In the genomic region with DNA sequence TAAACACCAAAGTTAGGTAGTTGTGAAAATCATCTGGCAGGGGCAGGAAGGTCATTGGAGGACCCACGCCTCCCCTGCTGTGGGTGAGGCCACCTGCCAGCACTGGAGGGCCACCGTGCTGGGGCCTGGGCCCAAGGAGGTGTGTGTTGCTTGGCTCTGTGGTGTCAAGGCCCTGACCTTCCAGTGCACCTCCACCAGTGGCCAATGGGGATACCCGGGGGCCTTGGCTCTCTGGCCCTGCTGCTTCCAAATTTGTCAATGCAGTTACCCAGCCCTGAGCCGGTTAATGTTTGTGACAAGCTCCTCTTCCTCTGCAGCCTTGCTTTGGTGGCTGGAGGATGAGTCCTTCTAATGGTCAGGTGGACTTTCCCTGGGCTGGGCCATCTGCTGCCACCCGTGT, we compare ENCODE assay signal across 14 cellular contexts.
"Had no signal": no experiment of that assay in that cellular context is flagged by ENCODE, and none has a peak within 500 bp of the region (broad histone marks: within the 10 kb centered on the region; RNA-seq: fewer than 3 reads in every experiment).

No MANE protein-coding gene starts in this region.

- H3K9me3 Mint-ChIP-seq: immature natural killer cell, nephron progenitor cell had no signal

- H3K27me3 ChIP-seq: dorsolateral prefrontal cortex, thyroid gland had no signal

- H3K36me3 Mint-ChIP-seq: WTC11 had no signal

- ATAC-seq: activated naive CD4-positive, alpha-beta T cell treated with anti-CD3 and anti-CD28 coated beads, Interleukin-2, amount 50 U/mL, for 72 hours; foreskin keratinocyte; left colon; mucosa of descending colon; WTC11 had no signal

- H3K4me2 ChIP-seq: SK-N-SH had no signal

- H3K9ac ChIP-seq: SK-N-SH had no signal

- H3K4me3 ChIP-seq: dorsolateral prefrontal cortex, mucosa of descending colon, thyroid gland had no signal

- H3K9me3 ChIP-seq: mucosa of descending colon, SK-N-SH, thyroid gland had no signal

- H3K27ac Mint-ChIP-seq: activated CD4-positive, alpha-beta T cell treated with anti-CD3 and anti-CD28 coated beads, Interleukin-2, amount 10 ng/mL, durations not matched to agents 7 days and 5 days; activated naive CD4-positive, alpha-beta T cell treated with anti-CD3 and anti-CD28 coated beads, Interleukin-2, amount 50 U/mL, for 72 hours; nephron progenitor cell; WTC11 had no signal

- H3K27ac ChIP-seq: brain microvascular endothelial cell, foreskin keratinocyte, thyroid gland had no signal

- H3K36me3 ChIP-seq: brain microvascular endothelial cell, thyroid gland had no signal

- DNase-seq: activated CD4-positive, alpha-beta T cell treated with anti-CD3 and anti-CD28 coated beads, Interleukin-2, amount 10 ng/mL, durations not matched to agents 7 days and 5 days; brain microvascular endothelial cell; foreskin keratinocyte; immature natural killer cell; mucosa of descending colon; nephron progenitor cell; SK-N-SH; stimulated activated CD4-positive, alpha-beta T cell treated with anti-CD3 and anti-CD28 coated beads, Interleukin-15, amount 100 ng/mL, for 24 hours; stimulated activated CD4-positive, alpha-beta T cell treated with anti-CD3 and anti-CD28 coated beads, Interleukin-4, amount 100 ng/mL, for 24 hours; thyroid gland had no signal

- H3K4me3 Mint-ChIP-seq: activated CD4-positive, alpha-beta T cell treated with anti-CD3 and anti-CD28 coated beads, Interleukin-2, amount 10 ng/mL, durations not matched to agents 7 days and 5 days; immature natural killer cell; nephron progenitor cell; WTC11 had no signal

- H3K27me3 Mint-ChIP-seq: activated CD4-positive, alpha-beta T cell treated with anti-CD3 and anti-CD28 coated beads, Interleukin-2, amount 10 ng/mL, durations not matched to agents 7 days and 5 days had no signal
